1 cellular context compared by ENCODE assay signal in the genomic region with DNA sequence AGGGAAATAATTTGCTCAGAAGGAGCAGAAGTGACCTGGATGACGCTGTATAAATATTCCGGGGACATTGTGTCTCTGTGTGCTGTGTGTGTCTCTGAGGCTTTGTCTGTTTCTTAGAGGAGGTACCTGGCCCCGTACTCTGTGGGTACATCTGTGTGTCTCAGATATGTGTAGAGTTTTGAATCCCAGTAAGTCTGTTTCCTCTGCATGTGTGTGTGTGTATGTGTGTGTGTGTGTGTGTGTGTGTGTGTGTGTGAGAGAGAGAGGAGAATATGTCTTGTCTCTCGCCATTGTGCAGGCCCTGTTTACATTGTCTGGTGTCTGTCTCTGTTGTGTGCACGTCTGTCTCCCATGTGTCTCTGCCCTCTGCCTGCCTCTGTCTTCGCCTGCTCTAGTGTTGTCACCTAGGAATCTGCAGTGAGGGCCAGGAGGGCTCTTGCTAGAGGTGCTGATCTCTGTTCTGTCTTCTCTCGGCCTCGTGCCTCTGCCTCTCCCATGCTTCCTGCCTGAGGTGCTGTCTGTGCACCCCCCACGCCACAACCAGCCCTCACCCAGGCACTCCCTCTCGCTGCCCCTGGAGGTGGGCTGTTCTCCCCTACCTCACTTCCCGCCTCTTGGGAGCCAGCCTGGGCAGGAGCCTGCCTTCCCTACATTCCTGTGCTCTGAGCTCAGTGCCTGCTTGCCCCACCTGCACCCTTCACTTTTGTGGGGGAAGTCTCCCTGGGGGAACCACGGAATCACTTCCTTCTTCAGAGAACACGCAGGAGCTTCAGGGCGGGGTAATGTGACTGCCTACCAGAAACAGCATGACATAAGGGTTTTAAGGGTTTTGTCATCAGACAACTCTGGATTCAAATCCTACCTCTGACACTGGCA.
A peak's percentile ranks its signal among the peaks of the same experiment; 100 is the strongest.
TF ChIP-seq lines count a peak whose summit lies in the region.

No MANE protein-coding gene starts in this region.

TF ChIP-seq in K562, 482 proteins besides CTCF, POLR2A, EP300 and RAD21 (continued from another document):
- TF ChIP-seq MYBL2 (IDR thresholded peaks at IDR 0.05; ENCODE audit: low read depth): peak; percentile 48; the same call in 1 of the 2 replicates
- no peak for TF ChIP-seq MYBL2 (CRISPR knock-in tag; IDR thresholded peaks at IDR 0.05; ENCODE audit: borderline replicate concordance)
- TF ChIP-seq, protein P1, sequence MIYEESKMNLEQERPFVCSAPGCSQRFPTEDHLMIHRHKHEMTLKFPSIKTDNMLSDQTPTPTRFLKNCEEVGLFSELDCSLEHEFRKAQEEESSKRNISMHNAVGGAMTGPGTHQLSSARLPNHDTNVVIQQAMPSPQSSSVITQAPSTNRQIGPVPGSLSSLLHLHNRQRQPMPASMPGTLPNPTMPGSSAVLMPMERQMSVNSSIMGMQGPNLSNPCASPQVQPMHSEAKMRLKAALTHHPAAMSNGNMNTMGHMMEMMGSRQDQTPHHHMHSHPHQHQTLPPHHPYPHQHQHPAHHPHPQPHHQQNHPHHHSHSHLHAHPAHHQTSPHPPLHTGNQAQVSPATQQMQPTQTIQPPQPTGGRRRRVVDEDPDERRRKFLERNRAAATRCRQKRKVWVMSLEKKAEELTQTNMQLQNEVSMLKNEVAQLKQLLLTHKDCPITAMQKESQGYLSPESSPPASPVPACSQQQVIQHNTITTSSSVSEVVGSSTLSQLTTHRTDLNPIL (CRISPR knock-in tag; IDR thresholded peaks at IDR 0.05): no peak
- TF ChIP-seq, protein P2, sequence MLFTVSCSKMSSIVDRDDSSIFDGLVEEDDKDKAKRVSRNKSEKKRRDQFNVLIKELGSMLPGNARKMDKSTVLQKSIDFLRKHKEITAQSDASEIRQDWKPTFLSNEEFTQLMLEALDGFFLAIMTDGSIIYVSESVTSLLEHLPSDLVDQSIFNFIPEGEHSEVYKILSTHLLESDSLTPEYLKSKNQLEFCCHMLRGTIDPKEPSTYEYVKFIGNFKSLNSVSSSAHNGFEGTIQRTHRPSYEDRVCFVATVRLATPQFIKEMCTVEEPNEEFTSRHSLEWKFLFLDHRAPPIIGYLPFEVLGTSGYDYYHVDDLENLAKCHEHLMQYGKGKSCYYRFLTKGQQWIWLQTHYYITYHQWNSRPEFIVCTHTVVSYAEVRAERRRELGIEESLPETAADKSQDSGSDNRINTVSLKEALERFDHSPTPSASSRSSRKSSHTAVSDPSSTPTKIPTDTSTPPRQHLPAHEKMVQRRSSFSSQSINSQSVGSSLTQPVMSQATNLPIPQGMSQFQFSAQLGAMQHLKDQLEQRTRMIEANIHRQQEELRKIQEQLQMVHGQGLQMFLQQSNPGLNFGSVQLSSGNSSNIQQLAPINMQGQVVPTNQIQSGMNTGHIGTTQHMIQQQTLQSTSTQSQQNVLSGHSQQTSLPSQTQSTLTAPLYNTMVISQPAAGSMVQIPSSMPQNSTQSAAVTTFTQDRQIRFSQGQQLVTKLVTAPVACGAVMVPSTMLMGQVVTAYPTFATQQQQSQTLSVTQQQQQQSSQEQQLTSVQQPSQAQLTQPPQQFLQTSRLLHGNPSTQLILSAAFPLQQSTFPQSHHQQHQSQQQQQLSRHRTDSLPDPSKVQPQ (CRISPR knock-in tag; IDR thresholded peaks at IDR 0.05; ENCODE audit: borderline replicate concordance): no peak
- no peak for TF ChIP-seq XRCC3 (IDR thresholded peaks at IDR 0.05)
- no peak for TF ChIP-seq KLF13 (tag; IDR thresholded peaks at IDR 0.05; ENCODE audit: borderline replicate concordance, low read depth)
- no peak for TF ChIP-seq ZNF224 (CRISPR knock-in tag; IDR thresholded peaks at IDR 0.05)
- TF ChIP-seq PTRF (tag; IDR thresholded peaks at IDR 0.05): no peak
- no peak for TF ChIP-seq GABPB2 (CRISPR knock-in tag; conservative IDR thresholded peaks at IDR 0.05)
- TF ChIP-seq FOXP1 (CRISPR knock-in tag; IDR thresholded peaks at IDR 0.05): peak; percentile 81; the same call in 1 of the 2 replicates
- TF ChIP-seq ZNF239 (CRISPR knock-in tag; IDR thresholded peaks at IDR 0.05): no peak
- TF ChIP-seq JUNB (CRISPR knock-in tag; conservative IDR thresholded peaks at IDR 0.05): no peak
- no peak for TF ChIP-seq EHMT2 (IDR thresholded peaks at IDR 0.05)
- peak; percentile 66 for TF ChIP-seq CREB1 (IDR thresholded peaks at IDR 0.05)
- TF ChIP-seq CREB1 (CRISPR knock-in tag; IDR thresholded peaks at IDR 0.05): peak; percentile 36; the same call in 1 of the 2 replicates
- no peak for TF ChIP-seq ZNF778 (CRISPR knock-in tag; IDR thresholded peaks at IDR 0.05)
- TF ChIP-seq KDM1A (IDR thresholded peaks at IDR 0.05): peak in 1 of 2 experiments; percentile 29; a peak in 1 of 4 replicates
- TF ChIP-seq, protein P3, sequence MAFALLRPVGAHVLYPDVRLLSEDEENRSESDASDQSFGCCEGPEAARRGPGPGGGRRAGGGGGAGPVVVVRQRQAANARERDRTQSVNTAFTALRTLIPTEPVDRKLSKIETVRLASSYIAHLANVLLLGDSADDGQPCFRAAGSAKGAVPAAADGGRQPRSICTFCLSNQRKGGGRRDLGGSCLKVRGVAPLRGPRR (CRISPR knock-in tag; IDR thresholded peaks at IDR 0.05): no peak
- no peak for TF ChIP-seq ILK (tag; IDR thresholded peaks at IDR 0.05; ENCODE audit: borderline replicate concordance, low read depth)
- TF ChIP-seq, protein P4, sequence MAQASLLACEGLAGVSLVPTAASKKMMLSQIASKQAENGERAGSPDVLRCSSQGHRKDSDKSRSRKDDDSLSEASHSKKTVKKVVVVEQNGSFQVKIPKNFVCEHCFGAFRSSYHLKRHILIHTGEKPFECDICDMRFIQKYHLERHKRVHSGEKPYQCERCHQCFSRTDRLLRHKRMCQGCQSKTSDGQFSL (CRISPR knock-in tag; IDR thresholded peaks at IDR 0.05): peak; percentile 96
- TF ChIP-seq, protein P4 (tag; IDR thresholded peaks at IDR 0.05): peak in 1 of 2 experiments; percentile 46; a peak in 1 of 4 replicates
- peak; percentile 24; the same call in 1 of the 2 replicates for TF ChIP-seq DMBX1 (CRISPR knock-in tag; IDR thresholded peaks at IDR 0.05; ENCODE audit: borderline replicate concordance)
- TF ChIP-seq, protein P5, sequence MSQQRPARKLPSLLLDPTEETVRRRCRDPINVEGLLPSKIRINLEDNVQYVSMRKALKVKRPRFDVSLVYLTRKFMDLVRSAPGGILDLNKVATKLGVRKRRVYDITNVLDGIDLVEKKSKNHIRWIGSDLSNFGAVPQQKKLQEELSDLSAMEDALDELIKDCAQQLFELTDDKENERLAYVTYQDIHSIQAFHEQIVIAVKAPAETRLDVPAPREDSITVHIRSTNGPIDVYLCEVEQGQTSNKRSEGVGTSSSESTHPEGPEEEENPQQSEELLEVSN (IDR thresholded peaks at IDR 0.05; ENCODE audit: borderline replicate concordance in 1 of 2, extremely low read depth in 1 of 2, insufficient read depth in 1 of 2, insufficient read length in 1 of 2, low read depth in 1 of 2, low read length in 1 of 2, poor library complexity in 1 of 2, severe bottlenecking in 1 of 2): peak in 1 of 2 experiments; percentile 37
- no peak for TF ChIP-seq ZFP1 (CRISPR knock-in tag; IDR thresholded peaks at IDR 0.05)
- TF ChIP-seq, protein P6, sequence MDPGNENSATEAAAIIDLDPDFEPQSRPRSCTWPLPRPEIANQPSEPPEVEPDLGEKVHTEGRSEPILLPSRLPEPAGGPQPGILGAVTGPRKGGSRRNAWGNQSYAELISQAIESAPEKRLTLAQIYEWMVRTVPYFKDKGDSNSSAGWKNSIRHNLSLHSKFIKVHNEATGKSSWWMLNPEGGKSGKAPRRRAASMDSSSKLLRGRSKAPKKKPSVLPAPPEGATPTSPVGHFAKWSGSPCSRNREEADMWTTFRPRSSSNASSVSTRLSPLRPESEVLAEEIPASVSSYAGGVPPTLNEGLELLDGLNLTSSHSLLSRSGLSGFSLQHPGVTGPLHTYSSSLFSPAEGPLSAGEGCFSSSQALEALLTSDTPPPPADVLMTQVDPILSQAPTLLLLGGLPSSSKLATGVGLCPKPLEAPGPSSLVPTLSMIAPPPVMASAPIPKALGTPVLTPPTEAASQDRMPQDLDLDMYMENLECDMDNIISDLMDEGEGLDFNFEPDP (CRISPR knock-in tag; IDR thresholded peaks at IDR 0.05): 0 out of 2 replicates have a peak, but pooled peaks have one; percentile 23
- TF ChIP-seq SLC30A9 (CRISPR knock-in tag; IDR thresholded peaks at IDR 0.05): no peak
- TF ChIP-seq HDGF (IDR thresholded peaks at IDR 0.05): no peak
- TF ChIP-seq, protein P7, sequence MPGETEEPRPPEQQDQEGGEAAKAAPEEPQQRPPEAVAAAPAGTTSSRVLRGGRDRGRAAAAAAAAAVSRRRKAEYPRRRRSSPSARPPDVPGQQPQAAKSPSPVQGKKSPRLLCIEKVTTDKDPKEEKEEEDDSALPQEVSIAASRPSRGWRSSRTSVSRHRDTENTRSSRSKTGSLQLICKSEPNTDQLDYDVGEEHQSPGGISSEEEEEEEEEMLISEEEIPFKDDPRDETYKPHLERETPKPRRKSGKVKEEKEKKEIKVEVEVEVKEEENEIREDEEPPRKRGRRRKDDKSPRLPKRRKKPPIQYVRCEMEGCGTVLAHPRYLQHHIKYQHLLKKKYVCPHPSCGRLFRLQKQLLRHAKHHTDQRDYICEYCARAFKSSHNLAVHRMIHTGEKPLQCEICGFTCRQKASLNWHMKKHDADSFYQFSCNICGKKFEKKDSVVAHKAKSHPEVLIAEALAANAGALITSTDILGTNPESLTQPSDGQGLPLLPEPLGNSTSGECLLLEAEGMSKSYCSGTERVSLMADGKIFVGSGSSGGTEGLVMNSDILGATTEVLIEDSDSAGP (CRISPR knock-in tag; IDR thresholded peaks at IDR 0.05): no peak
- TF ChIP-seq HNRNPK (IDR thresholded peaks at IDR 0.05; ENCODE audit: low read depth, low read length, poor library complexity, severe bottlenecking): no peak
